Comparison of ENCODE assay signal across 1 cellular context in genomic region chr22:23912293-23912903, GRCh38.
TF ChIP-seq lines count a peak whose summit lies in the region.

No MANE protein-coding gene starts in this region.

TF ChIP-seq in GM12878, 131 proteins besides CTCF, POLR2A, EP300 and RAD21:
- TF ChIP-seq IKZF2 (IDR thresholded peaks at IDR 0.05) (no peak), PBX3 (IDR thresholded peaks at IDR 0.05; ENCODE audit: insufficient replicate concordance, low read depth, low read length) (no peak), ZNF274 (IDR thresholded peaks at IDR 0.05; ENCODE audit: insufficient read depth, insufficient read length) (no peak), MYC (IDR thresholded peaks at IDR 0.05; ENCODE audit: insufficient read depth, insufficient read length, insufficient replicate concordance, low read length, severe bottlenecking) (no peak), IRF5 (IDR thresholded peaks at IDR 0.05; ENCODE audit: borderline replicate concordance) (no peak), SUZ12 (IDR thresholded peaks at IDR 0.05; ENCODE audit: unreplicated experiment) (no peak), SREBF1 (IDR thresholded peaks at IDR 0.05; ENCODE audit: low read length) (no peak), DPF2 (IDR thresholded peaks at IDR 0.05) (no peak), BMI1 (IDR thresholded peaks at IDR 0.05; ENCODE audit: borderline replicate concordance) (no peak), ATF7 (IDR thresholded peaks at IDR 0.05; ENCODE audit: low read depth) (no peak), NR2F1 (conservative IDR thresholded peaks at IDR 0.05) (no peak), CUX1 (IDR thresholded peaks at IDR 0.05; ENCODE audit: insufficient replicate concordance, low read depth, low read length) (no peak), FOXK2 (IDR thresholded peaks at IDR 0.05) (no peak), RELA (IDR thresholded peaks at IDR 0.05; ENCODE audit: borderline replicate concordance, partially characterized antibody) (no peak), ZNF384 (IDR thresholded peaks at IDR 0.05; ENCODE audit: borderline replicate concordance, low read depth, low read length) (no peak), YY1 (IDR thresholded peaks at IDR 0.05; ENCODE audit: low read depth, low read length) (no peak), MYB (IDR thresholded peaks at IDR 0.05; ENCODE audit: borderline replicate concordance, low read depth, low read length) (no peak)
